In the genomic region with DNA sequence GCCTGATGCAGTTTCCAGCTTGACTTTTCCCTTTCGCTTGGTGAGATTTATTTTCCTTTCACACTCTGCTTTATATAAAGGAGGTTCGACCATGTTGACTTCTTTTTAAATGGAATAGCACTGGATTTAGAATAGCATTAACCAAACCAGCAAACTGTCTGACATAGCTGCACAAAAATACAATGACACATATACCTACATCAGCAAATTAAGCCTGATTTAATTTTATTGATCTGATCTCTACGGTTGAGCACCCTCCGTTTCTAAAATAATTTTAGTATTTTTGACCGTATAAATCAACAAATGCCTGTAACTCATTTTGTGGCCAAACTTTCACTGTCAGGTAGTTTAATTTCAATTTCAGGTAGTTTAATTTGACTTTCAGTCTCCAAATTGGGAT, we compare ENCODE assay signal across 1 cellular context.
TF ChIP-seq lines count a peak whose summit lies in the region.

No MANE protein-coding gene starts in this region.

TF ChIP-seq in K562, 482 proteins besides CTCF, POLR2A, EP300 and RAD21 (continued from another document):
- TF ChIP-seq, protein P1, sequence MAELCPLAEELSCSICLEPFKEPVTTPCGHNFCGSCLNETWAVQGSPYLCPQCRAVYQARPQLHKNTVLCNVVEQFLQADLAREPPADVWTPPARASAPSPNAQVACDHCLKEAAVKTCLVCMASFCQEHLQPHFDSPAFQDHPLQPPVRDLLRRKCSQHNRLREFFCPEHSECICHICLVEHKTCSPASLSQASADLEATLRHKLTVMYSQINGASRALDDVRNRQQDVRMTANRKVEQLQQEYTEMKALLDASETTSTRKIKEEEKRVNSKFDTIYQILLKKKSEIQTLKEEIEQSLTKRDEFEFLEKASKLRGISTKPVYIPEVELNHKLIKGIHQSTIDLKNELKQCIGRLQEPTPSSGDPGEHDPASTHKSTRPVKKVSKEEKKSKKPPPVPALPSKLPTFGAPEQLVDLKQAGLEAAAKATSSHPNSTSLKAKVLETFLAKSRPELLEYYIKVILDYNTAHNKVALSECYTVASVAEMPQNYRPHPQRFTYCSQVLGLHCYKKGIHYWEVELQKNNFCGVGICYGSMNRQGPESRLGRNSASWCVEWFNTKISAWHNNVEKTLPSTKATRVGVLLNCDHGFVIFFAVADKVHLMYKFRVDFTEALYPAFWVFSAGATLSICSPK (IDR thresholded peaks at IDR 0.05; ENCODE audit: borderline replicate concordance), result no peak
